8 cellular contexts compared by ENCODE assay signal in the genomic region with DNA sequence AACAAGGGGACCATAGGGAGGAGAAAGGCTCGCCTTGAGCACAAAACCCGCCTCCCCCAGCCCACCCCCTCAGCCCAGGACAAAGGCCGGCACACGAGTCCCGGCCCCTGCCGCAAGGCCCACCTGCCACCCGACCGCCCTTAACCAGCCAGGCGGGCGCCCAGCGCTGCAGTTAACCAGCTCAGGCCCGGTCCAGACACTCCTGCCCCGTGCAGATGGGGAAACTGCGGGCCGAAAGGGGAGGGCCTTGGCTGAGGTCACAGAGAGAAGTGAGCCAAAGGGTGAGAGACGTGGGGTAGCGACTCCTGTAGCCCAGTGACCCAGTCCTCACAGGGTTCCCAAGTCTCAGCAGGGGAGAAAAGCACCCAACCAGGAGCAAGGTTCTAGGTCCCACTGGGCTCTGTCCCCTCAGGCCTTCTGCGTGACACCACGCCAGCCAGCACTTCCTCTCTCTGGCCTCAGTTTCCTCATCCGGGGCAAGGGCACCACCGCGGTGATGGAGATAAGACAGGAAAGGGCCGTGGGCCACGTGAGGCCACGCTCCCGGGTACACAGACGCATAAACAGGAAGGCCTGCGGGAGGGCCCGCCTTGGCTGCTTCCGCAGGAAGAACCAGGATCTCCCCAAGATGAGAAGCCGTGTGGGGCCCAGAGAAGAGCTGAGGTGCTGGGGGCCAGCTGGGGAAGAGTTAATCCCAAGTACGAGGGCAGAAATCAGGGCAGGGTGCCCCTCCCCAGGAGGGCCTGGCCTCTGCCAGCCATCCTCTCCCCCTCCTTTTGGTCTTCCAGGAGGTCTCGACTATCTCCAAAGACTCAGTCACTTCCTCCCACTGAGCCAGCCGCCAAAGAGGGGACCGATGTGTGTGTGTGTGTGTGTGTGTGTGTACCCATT. TPM values are rescaled to one million over a fixed set of nuclear protein-coding genes. Genes with fewer than 3 reads are reported as not detected.
DNase-seq lines count a peak whose midpoint lies in the region; ATAC-seq and TF ChIP-seq lines count a peak whose summit lies in the region.

No MANE protein-coding gene starts in this region.

- H3K36me3 ChIP-seq in left ventricle myocardium inferior: no peaks in the 10 kb centered on the region

- H3K36me3 Mint-ChIP-seq in activated T-cell treated with anti-CD3 and anti-CD28 coated beads, Interleukin-2, amount 50 U/mL, for 24 hours (ENCODE audit: low read depth): peaks cover 62% of the 10 kb centered on the region

- no peaks in the 10 kb centered on the region for H3K9me3 ChIP-seq in left ventricle myocardium inferior (replicated peaks)

- H3K27ac Mint-ChIP-seq in activated T-cell treated with anti-CD3 and anti-CD28 coated beads, Interleukin-2, amount 50 U/mL, for 24 hours: peak overlapping the region; percentile 98

- peaks cover 53% of the 10 kb centered on the region for H3K4me1 ChIP-seq in left ventricle myocardium inferior

- intact Hi-C loops in left ventricle myocardium inferior (cut with micrococcal nuclease): no loop called here

- H3K4me1 Mint-ChIP-seq in activated T-cell treated with anti-CD3 and anti-CD28 coated beads, Interleukin-2, amount 50 U/mL, for 24 hours (ENCODE audit: low read depth): peaks cover 59% of the 10 kb centered on the region

- DNase-seq in NK-92 (lab: John Stamatoyannopoulos, UW; ENCODE audit: unreplicated experiment) (peak; percentile 17), left ventricle myocardium inferior (peak; percentile 80), NCI-H187 (lab: John Stamatoyannopoulos, UW) (no peak)
- peak; percentile 88 for DNase-seq in activated T-cell treated with anti-CD3 and anti-CD28 coated beads, Interleukin-2, amount 50 U/mL, for 24 hours
- peak; percentile 46 for DNase-seq in stimulated activated CD4-positive, alpha-beta T cell treated with anti-CD3 and anti-CD28 coated beads, Interleukin-1b, Interleukin-23, amount 100 ng/mL, for 1 hour (ENCODE audit: low read depth in 2 of 2)

- H3K27me3 Mint-ChIP-seq in activated T-cell treated with anti-CD3 and anti-CD28 coated beads, Interleukin-2, amount 50 U/mL, for 24 hours: no peaks in the 10 kb centered on the region

- no peaks in the 10 kb centered on the region for H3K9me3 Mint-ChIP-seq in activated T-cell treated with anti-CD3 and anti-CD28 coated beads, Interleukin-2, amount 50 U/mL, for 24 hours

- H3K27ac ChIP-seq in left ventricle myocardium inferior (replicated peaks): peak overlapping the region; percentile 88

- peaks cover 32% of the 10 kb centered on the region for H3K27me3 ChIP-seq in left ventricle myocardium inferior (ENCODE audit: low read depth)

- peak; percentile 51 for TF ChIP-seq POLR2A in GM18526 (IDR thresholded peaks at IDR 0.05; ENCODE audit: extremely low read depth, insufficient read length)

- no peak for TF ChIP-seq CTCF in left ventricle myocardium inferior (IDR thresholded peaks at IDR 0.05; ENCODE audit: borderline replicate concordance)

- H3K4me3 Mint-ChIP-seq in activated T-cell treated with anti-CD3 and anti-CD28 coated beads, Interleukin-2, amount 50 U/mL, for 24 hours: peak overlapping the region; percentile 98

- no peak for ATAC-seq in GM21515 (IDR thresholded peaks at IDR 0.05; ENCODE audit: unreplicated experiment)
- no peak for ATAC-seq in HG02970 (IDR thresholded peaks at IDR 0.05; ENCODE audit: low FRiP score, unreplicated experiment)

- peak overlapping the region; percentile 67 for H3K4me3 ChIP-seq in left ventricle myocardium inferior

RNA-seq across cellular contexts. Expression of a gene that starts 1.8 kb away (rescaled TPM):
- 11.8 TPM for total RNA-seq in left ventricle myocardium inferior

RNA-seq across cellular contexts. Expression of a gene that starts 34.9 kb away (rescaled TPM):
- 9.0 TPM for total RNA-seq in left ventricle myocardium inferior

RNA-seq across cellular contexts. Expression of a gene that starts 57.1 kb away (rescaled TPM):
- total RNA-seq in left ventricle myocardium inferior: not detected

Comparison
In these comparisons a context has a peak if more than half of its experiments do, and no peak if none do; other contexts are left out.
1. DNase-seq: peak in NK-92 (single experiment), activated T-cell treated with anti-CD3 and anti-CD28 coated beads, Interleukin-2, amount 50 U/mL, for 24 hours (single experiment), left ventricle myocardium inferior (single experiment) and stimulated activated CD4-positive, alpha-beta T cell treated with anti-CD3 and anti-CD28 coated beads, Interleukin-1b, Interleukin-23, amount 100 ng/mL, for 1 hour (2 of 2); none in NCI-H187 (0 of 2).